ENCODE assay signal across 23 cellular contexts in the genomic region with DNA sequence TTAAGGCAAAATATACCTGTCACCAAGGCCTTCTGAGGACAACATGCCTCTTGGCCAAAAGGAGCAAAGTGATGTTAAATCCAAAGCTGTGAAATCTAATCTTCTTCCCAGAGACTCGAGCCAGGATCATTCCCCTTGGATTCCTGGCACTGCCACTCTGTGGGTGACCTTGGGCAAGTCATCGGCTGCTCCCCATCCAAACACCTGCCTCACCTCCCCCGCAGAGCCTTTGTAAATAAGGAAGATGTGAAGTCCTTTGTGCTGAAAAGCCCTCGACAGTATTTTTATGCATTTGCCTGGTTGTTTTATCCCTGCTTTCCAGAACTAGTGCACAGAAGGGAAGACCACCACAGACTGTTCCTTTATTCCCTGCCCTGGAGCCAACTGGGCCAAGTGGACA. TPM values are rescaled to one million over a fixed set of nuclear protein-coding genes. Genes with fewer than 3 reads are reported as not detected.
DNase-seq lines count a peak whose midpoint lies in the region; ATAC-seq and TF ChIP-seq lines count a peak whose summit lies in the region.
"Had no signal": no experiment of that assay in that cellular context is flagged by ENCODE, and none has a peak within 500 bp of the region (broad histone marks: within the 10 kb centered on the region; RNA-seq: fewer than 3 reads in every experiment).

No MANE protein-coding gene starts in this region.

- DNase-seq in NCI-H2029 (lab: John Stamatoyannopoulos, UW) (peak; percentile 43), NCI-H2029 treated with DMSO at 0.1 percent for 48 hours (lab: John Stamatoyannopoulos, UW) (no peak), CD14-positive monocyte (ENCODE audit: low spot score) (no peak), NCI-H774 (lab: John Stamatoyannopoulos, UW) (peak; percentile 45), neural crest cell (ENCODE audit: low read depth, low spot score) (no peak), immature natural killer cell (no peak)
- DNase-seq: activated CD4-positive, alpha-beta memory T cell treated with anti-CD3 and anti-CD28 coated beads, Interleukin-2, amount 10 ng/mL, durations not matched to agents 7 days and 5 days; activated T-cell treated with anti-CD3 and anti-CD28 coated beads for 4 hours; anterior cingulate cortex; BE2C; esophagus squamous epithelium; Karpas-422; naive thymus-derived CD8-positive, alpha-beta T cell; NCI-H1105 treated with DMSO at 0.1 percent for 48 hours; NCI-H446 treated with DMSO at 0.1 percent for 48 hours; psoas muscle; stimulated activated CD4-positive, alpha-beta T cell treated with anti-CD3 and anti-CD28 coated beads, Interleukin-4, amount 100 ng/mL, for 1 hour; T-helper 9 cell; uterus had no signal

- intact Hi-C loops in CD14-positive monocyte (cut with micrococcal nuclease) = no loop called here

- peaks cover 55% of the 10 kb centered on the region for H3K4me1 Mint-ChIP-seq in CD14-positive monocyte
- peaks cover 21% of the 10 kb centered on the region for H3K4me1 Mint-ChIP-seq in neural crest cell
- no peaks in the 10 kb centered on the region for H3K4me1 Mint-ChIP-seq in immature natural killer cell

- H3K27ac Mint-ChIP-seq in CD14-positive monocyte (peak overlapping the region; percentile 50 to 92 (median 78)), neural crest cell (ENCODE audit: unreplicated experiment) (peak overlapping the region; percentile 23), immature natural killer cell (no peak overlapping the region)
- H3K27ac Mint-ChIP-seq: activated CD4-positive, alpha-beta memory T cell treated with anti-CD3 and anti-CD28 coated beads, Interleukin-2, amount 10 ng/mL, durations not matched to agents 7 days and 5 days had no signal

- ATAC-seq in HG03175 (IDR thresholded peaks at IDR 0.05; ENCODE audit: unreplicated experiment) (no peak), GM21526 (IDR thresholded peaks at IDR 0.05; ENCODE audit: low FRiP score, unreplicated experiment) (no peak)
- ATAC-seq: gastroesophageal sphincter; naive thymus-derived CD8-positive, alpha-beta T cell had no signal

- no peak overlapping the region for H3K4me3 Mint-ChIP-seq in CD14-positive monocyte
- no peak overlapping the region for H3K4me3 Mint-ChIP-seq in neural crest cell
- H3K4me3 Mint-ChIP-seq in immature natural killer cell = no peak overlapping the region
- H3K4me3 Mint-ChIP-seq: activated CD4-positive, alpha-beta memory T cell treated with anti-CD3 and anti-CD28 coated beads, Interleukin-2, amount 10 ng/mL, durations not matched to agents 7 days and 5 days; naive thymus-derived CD8-positive, alpha-beta T cell had no signal

- no peaks in the 10 kb centered on the region for H3K27me3 Mint-ChIP-seq in CD14-positive monocyte (ENCODE audit: low read depth in 3 of 3)
- no peaks in the 10 kb centered on the region for H3K27me3 Mint-ChIP-seq in neural crest cell (ENCODE audit: low read depth)
- H3K27me3 Mint-ChIP-seq in immature natural killer cell (ENCODE audit: low read depth in 3 of 3) = peaks cover 0 to 2% (median 0%) of the 10 kb centered on the region in 3 donors

- peaks cover 43 to 56% of the 10 kb centered on the region in 2 donors for H3K36me3 Mint-ChIP-seq in CD14-positive monocyte
- H3K36me3 Mint-ChIP-seq in neural crest cell (ENCODE audit: low read depth) = no peaks in the 10 kb centered on the region
- no peaks in the 10 kb centered on the region for H3K36me3 Mint-ChIP-seq in immature natural killer cell

- TF ChIP-seq CTCF in CD14-positive monocyte (IDR thresholded peaks at IDR 0.05) = no peak
- TF ChIP-seq CTCF in neural crest cell (conservative IDR thresholded peaks at IDR 0.05) = no peak

- H3K9me3 Mint-ChIP-seq in CD14-positive monocyte (no peaks in the 10 kb centered on the region), neural crest cell (no peaks in the 10 kb centered on the region), immature natural killer cell (no peaks in the 10 kb centered on the region)
- H3K9me3 Mint-ChIP-seq: activated CD4-positive, alpha-beta memory T cell treated with anti-CD3 and anti-CD28 coated beads, Interleukin-2, amount 10 ng/mL, durations not matched to agents 7 days and 5 days; naive thymus-derived CD8-positive, alpha-beta T cell had no signal

RNA-seq across cellular contexts. Expression of a gene that starts 5.4 kb away (rescaled TPM):
- polyA plus RNA-seq in CD14-positive monocyte (under 1 TPM in 1 of 2 donors, not detected in 1; 0.38 TPM), immature natural killer cell (not detected)
- 1.2 TPM in 2 replicates for total RNA-seq in neural crest cell
- total RNA-seq: activated CD4-positive, alpha-beta memory T cell treated with anti-CD3 and anti-CD28 coated beads, Interleukin-2, amount 10 ng/mL, durations not matched to agents 7 days and 5 days had no signal
- polyA plus RNA-seq: naive thymus-derived CD8-positive, alpha-beta T cell; smooth muscle cell had no signal

RNA-seq across cellular contexts. Expression of a gene that starts 16.8 kb away (rescaled TPM):
- polyA plus RNA-seq in CD14-positive monocyte (1 to 10 TPM; 4.5 to 6.4 TPM), immature natural killer cell (under 1 TPM; 0.07 to 0.26 (median 0.16) TPM)
- 58.5 and 60.2 TPM in 2 replicates for total RNA-seq in neural crest cell

Comparison
In these comparisons a context has a peak if more than half of its experiments do, and no peak if none do; other contexts are left out.
1. DNase-seq: peak in NCI-H2029 (single experiment) and NCI-H774 (single experiment); none in NCI-H2029 treated with DMSO at 0.1 percent for 48 hours (single experiment), CD14-positive monocyte (single experiment), neural crest cell (single experiment) and immature natural killer cell (0 of 3).
2. H3K27ac Mint-ChIP-seq: peak in CD14-positive monocyte (7 of 7) and neural crest cell (single experiment); none in immature natural killer cell (0 of 6).
3. RNA of a gene that starts 16.8 kb away (polyA plus RNA-seq): 4.5 to 6.4 TPM in CD14-positive monocyte; 0.07 to 0.26 TPM in immature natural killer cell; every median in the first group is over 4 times any median in the second.